8 cellular contexts compared by ENCODE assay signal in genomic region chr6:161847628-161848027, GRCh38.
"Had no signal": no experiment of that assay in that cellular context is flagged by ENCODE, and none has a peak within 500 bp of the region (broad histone marks: within the 10 kb centered on the region; RNA-seq: fewer than 3 reads in every experiment).

No MANE protein-coding gene starts in this region.

- H3K4me3 Mint-ChIP-seq: H9, IgD-negative memory B cell had no signal

- FAIRE-seq: H1, H54, HTR-8/SVneo had no signal

- H3K27ac Mint-ChIP-seq: IgD-negative memory B cell had no signal

- H3K27ac ChIP-seq: KMS-11 had no signal

- H3K9ac ChIP-seq: KMS-11 had no signal

- H3K4me1 Mint-ChIP-seq: IgD-negative memory B cell had no signal

- H3K4me2 ChIP-seq: KMS-11 had no signal

- H3K9me3 Mint-ChIP-seq: H9 had no signal

- H3K27me3 Mint-ChIP-seq: IgD-negative memory B cell had no signal

- DNase-seq: H9, HCEC 1CT, KBM-7 had no signal
